Comparison of ENCODE assay signal across 9 cellular contexts in genomic region chr4:94534401-94535312, GRCh38.
DNase-seq lines count a peak whose midpoint lies in the region; ATAC-seq, FAIRE-seq and TF ChIP-seq lines count a peak whose summit lies in the region.
"Had no signal": no experiment of that assay in that cellular context is flagged by ENCODE, and none has a peak within 500 bp of the region (broad histone marks: within the 10 kb centered on the region; RNA-seq: fewer than 3 reads in every experiment).

No MANE protein-coding gene starts in this region.

- H3K18ac ChIP-seq in trophoblast cell (ENCODE audit: low read length) = no peak overlapping the region

- no peak overlapping the region for H3K14ac ChIP-seq in trophoblast cell (ENCODE audit: low read length)

- peaks cover 3% of the 10 kb centered on the region for H3K79me1 ChIP-seq in trophoblast cell (ENCODE audit: low read length)

- no CpG with 5 or more reads among the region's 5 CpGs for WGBS in trophoblast cell (ENCODE audit: extremely low coverage, insufficient coverage, insufficient read length)
- WGBS in adrenal gland, 4 donors = 70 to 77% (median 72%) methylated on average over 5 of the region's 5 CpGs

- H3K4ac ChIP-seq in trophoblast cell (ENCODE audit: low read depth, low read length) = no peak overlapping the region

- intact Hi-C loops in adrenal gland (cut with DNase I) = no loop called here

- H3K4me2 ChIP-seq in trophoblast cell (ENCODE audit: low read length) = peak overlapping the region; percentile 1

- ATAC-seq in HG03432 (IDR thresholded peaks at IDR 0.05; ENCODE audit: unreplicated experiment) = peak; percentile 95

- H3K23ac ChIP-seq in trophoblast cell (ENCODE audit: low read length) = no peak overlapping the region

- H3K9me3 ChIP-seq in trophoblast cell (ENCODE audit: insufficient read depth, low read depth, low read length) (no peaks in the 10 kb centered on the region), adrenal gland (replicated peaks in 1 of 3) (no peaks in the 10 kb centered on the region)

- H4K12ac ChIP-seq in trophoblast cell (ENCODE audit: low read depth, low read length) = no peak overlapping the region

- TF ChIP-seq CTCF in bronchial epithelial cell (IDR thresholded peaks at IDR 0.05; ENCODE audit: insufficient read depth, low read length, severe bottlenecking) (no peak), adrenal gland (IDR thresholded peaks at IDR 0.05) (no peak)

- H2BK12ac ChIP-seq in trophoblast cell (ENCODE audit: low read length) = peak overlapping the region; percentile 89

- TF ChIP-seq POLR2A in adrenal gland (IDR thresholded peaks at IDR 0.05) = no peak

- no peaks in the 10 kb centered on the region for H3K27me3 ChIP-seq in bronchial epithelial cell (ENCODE audit: control insufficient read depth, insufficient read depth, low read length)
- H3K27me3 ChIP-seq in trophoblast cell (ENCODE audit: insufficient read depth, low read length) = no peaks in the 10 kb centered on the region
- H3K27me3 ChIP-seq in adrenal gland = no peaks in the 10 kb centered on the region

- H2AFZ ChIP-seq in trophoblast cell (ENCODE audit: insufficient read depth, low read length, poor library complexity) = no peak overlapping the region

- peaks cover 2% of the 10 kb centered on the region for H3K79me2 ChIP-seq in trophoblast cell (ENCODE audit: control insufficient read depth, insufficient read depth, low read length, poor library complexity)

- DNase-seq in NCI-H748 (lab: John Stamatoyannopoulos, UW; ENCODE audit: unreplicated experiment) (peak; percentile 14), NCI-H748 treated with DMSO at 0.1 percent for 48 hours (lab: John Stamatoyannopoulos, UW) (no peak), bronchial epithelial cell (ENCODE audit: low read depth) (peak; percentile 72), trophoblast cell (peak; percentile 47 to 84), glomerular visceral epithelial cell (ENCODE audit: extremely low spot score) (no peak), adrenal gland (no peak)
- DNase-seq in stimulated activated CD4-positive, alpha-beta T cell treated with anti-CD3 and anti-CD28 coated beads, Interleukin-12 subunit alpha, Interleukin-12 subunit beta, amount 100 ng/mL, for 4 hours = no peak

- H2BK120ac ChIP-seq in trophoblast cell (ENCODE audit: insufficient read depth, low read length, poor library complexity) = peak overlapping the region; percentile 60

- no peak overlapping the region for H4K91ac ChIP-seq in trophoblast cell (ENCODE audit: low read depth, low read length)

- H2BK5ac ChIP-seq in trophoblast cell (ENCODE audit: low read depth, low read length, poor library complexity) = no peak overlapping the region

- H2AK5ac ChIP-seq in trophoblast cell (ENCODE audit: low read length) = no peak overlapping the region

- H3K4me1 ChIP-seq in trophoblast cell (ENCODE audit: control insufficient read depth in 1 of 2, insufficient read depth in 2 of 2, low read length in 2 of 2) = peaks cover 8 to 11% of the 10 kb centered on the region in 2 experiments
- peaks cover 4 to 50% of the 10 kb centered on the region in 2 donors for H3K4me1 ChIP-seq in adrenal gland (replicated peaks in 1 of 2)

- H3K27ac ChIP-seq in trophoblast cell (ENCODE audit: low read depth, low read length) = peak overlapping the region; percentile 58
- no peak overlapping the region for H3K27ac ChIP-seq in adrenal gland
- H3K27ac ChIP-seq: SK-N-MC had no signal

- FAIRE-seq in bronchial epithelial cell (lab: Jason Lieb, UNC) = peak; percentile 55

- H3K36me3 ChIP-seq in bronchial epithelial cell (ENCODE audit: control insufficient read depth, insufficient read depth, low read length) = no peaks in the 10 kb centered on the region
- peaks cover 0 to 2% of the 10 kb centered on the region in 2 experiments for H3K36me3 ChIP-seq in trophoblast cell (ENCODE audit: control insufficient read depth in 1 of 2, insufficient read depth in 2 of 2, low read length in 2 of 2)
- H3K36me3 ChIP-seq in adrenal gland (replicated peaks in 1 of 2) = no peaks in the 10 kb centered on the region

- H3K9ac ChIP-seq in trophoblast cell (ENCODE audit: low read length) = no peak overlapping the region

- H3K4me3 ChIP-seq in bronchial epithelial cell (ENCODE audit: low read depth, low read length) (no peak overlapping the region), trophoblast cell (ENCODE audit: low read depth, low read length) (no peak overlapping the region), adrenal gland (no peak overlapping the region)
- H3K4me3 ChIP-seq: SK-N-MC had no signal

- H4K8ac ChIP-seq in trophoblast cell (ENCODE audit: low read depth, low read length) = no peak overlapping the region

Comparison
In these comparisons a context has a peak if more than half of its experiments do, and no peak if none do; other contexts are left out.
1. DNase-seq: peak in NCI-H748 (single experiment), bronchial epithelial cell (single experiment) and trophoblast cell (2 of 2); none in NCI-H748 treated with DMSO at 0.1 percent for 48 hours (single experiment), stimulated activated CD4-positive, alpha-beta T cell treated with anti-CD3 and anti-CD28 coated beads, Interleukin-12 subunit alpha, Interleukin-12 subunit beta, amount 100 ng/mL, for 4 hours (single experiment), glomerular visceral epithelial cell (single experiment) and adrenal gland (0 of 7).